In genomic region chr5:130885027-130885426, GRCh38 we compare ENCODE assay signal across 20 cellular contexts.
"Had no signal": no experiment of that assay in that cellular context is flagged by ENCODE, and none has a peak within 500 bp of the region (broad histone marks: within the 10 kb centered on the region; RNA-seq: fewer than 3 reads in every experiment).

No MANE protein-coding gene starts in this region.

- H3K9me3 Mint-ChIP-seq: activated naive CD4-positive, alpha-beta T cell treated with anti-CD3 and anti-CD28 coated beads, Interleukin-2, amount 50 U/mL, for 24 hours; activated T-helper 1 cell treated with anti-CD3 and anti-CD28 coated beads, Interleukin-12 subunit alpha, Interleukin-12 subunit beta, Interleukin-2, Interleukin-4 antibody, amounts not matched to agents 30 ng/mL and 10 ng/mL and 1 ng/mL, durations not matched to agents 14 hours and 24 hours and 36 hours; brain; neural crest cell; T-cell had no signal

- H3K36me3 ChIP-seq: esophagus squamous epithelium, gastrocnemius medialis, prostate gland, thyroid gland had no signal

- ATAC-seq: activated CD8-positive, alpha-beta T cell treated with anti-CD3 and anti-CD28 coated beads, Interleukin-2, amount 10 ng/mL, durations not matched to agents 7 days and 5 days; gastrocnemius medialis; T-cell had no signal

- H3K9me3 ChIP-seq: esophagus squamous epithelium, gastrocnemius medialis, prostate gland, thyroid gland had no signal

- H3K27ac Mint-ChIP-seq: activated CD8-positive, alpha-beta T cell treated with anti-CD3 and anti-CD28 coated beads, Interleukin-2, amount 10 ng/mL, durations not matched to agents 7 days and 5 days; activated naive CD4-positive, alpha-beta T cell treated with anti-CD3 and anti-CD28 coated beads, Interleukin-2, amount 50 U/mL, for 24 hours; activated T-helper 1 cell treated with anti-CD3 and anti-CD28 coated beads, Interleukin-12 subunit alpha, Interleukin-12 subunit beta, Interleukin-2, Interleukin-4 antibody, amounts not matched to agents 30 ng/mL and 10 ng/mL and 1 ng/mL, durations not matched to agents 14 hours and 24 hours and 36 hours; T-cell had no signal

- H3K4me1 ChIP-seq: esophagus squamous epithelium, prostate gland, thyroid gland had no signal

- H3K36me3 Mint-ChIP-seq: activated naive CD4-positive, alpha-beta T cell treated with anti-CD3 and anti-CD28 coated beads, Interleukin-2, amount 50 U/mL, for 24 hours; brain; T-cell had no signal

- H3K27me3 ChIP-seq: esophagus squamous epithelium, gastrocnemius medialis, thyroid gland had no signal

- DNase-seq: activated CD4-positive, alpha-beta T cell treated with anti-CD3 and anti-CD28 coated beads for 1 hour; activated CD4-positive, alpha-beta T cell treated with anti-CD3 and anti-CD28 coated beads, Interleukin-2, amount 50 U/mL, for 1 hour; activated CD8-positive, alpha-beta T cell treated with anti-CD3 and anti-CD28 coated beads, Interleukin-2, amount 10 ng/mL, durations not matched to agents 7 days and 5 days; activated gamma-delta T cell; anterior cingulate cortex; dorsolateral prefrontal cortex; esophagus squamous epithelium; gastrocnemius medialis; head of caudate nucleus; midbrain; stimulated activated CD4-positive, alpha-beta T cell treated with anti-CD3 and anti-CD28 coated beads, Interleukin-4, amount 100 ng/mL, for 24 hours; stimulated activated naive CD4-positive, alpha-beta T cell treated with Interleukin-2 at 50 U/mL for 16 hours; T-cell; thyroid gland had no signal

- H3K4me3 ChIP-seq: dorsolateral prefrontal cortex, esophagus squamous epithelium, gastrocnemius medialis, lung, prostate gland, thyroid gland had no signal

- H3K27ac ChIP-seq: dorsolateral prefrontal cortex, esophagus squamous epithelium, gastrocnemius medialis, prostate gland, thyroid gland had no signal

- H3K4me3 Mint-ChIP-seq: activated CD8-positive, alpha-beta T cell treated with anti-CD3 and anti-CD28 coated beads, Interleukin-2, amount 10 ng/mL, durations not matched to agents 7 days and 5 days; activated naive CD4-positive, alpha-beta T cell treated with anti-CD3 and anti-CD28 coated beads, Interleukin-2, amount 50 U/mL, for 24 hours; activated T-helper 1 cell treated with anti-CD3 and anti-CD28 coated beads, Interleukin-12 subunit alpha, Interleukin-12 subunit beta, Interleukin-2, Interleukin-4 antibody, amounts not matched to agents 30 ng/mL and 10 ng/mL and 1 ng/mL, durations not matched to agents 14 hours and 24 hours and 36 hours; brain; neural crest cell; T-cell had no signal

- H3K27me3 Mint-ChIP-seq: brain had no signal
